ENCODE assay signal across 29 cellular contexts in genomic region chr14:31057701-31058364, GRCh38. TPM values are rescaled to one million over a fixed set of nuclear protein-coding genes. Genes with fewer than 3 reads are reported as not detected.
DNase-seq lines count a peak whose midpoint lies in the region; ATAC-seq, FAIRE-seq and TF ChIP-seq lines count a peak whose summit lies in the region.
"Had no signal": no experiment of that assay in that cellular context is flagged by ENCODE, and none has a peak within 500 bp of the region (broad histone marks: within the 10 kb centered on the region; RNA-seq: fewer than 3 reads in every experiment).

No MANE protein-coding gene starts in this region.

- no peak for FAIRE-seq in D721Med (lab: Jason Lieb, UNC)
- FAIRE-seq: GM12891 had no signal

- H2BK12ac ChIP-seq in H9 (ENCODE audit: insufficient read length, low read depth, low read length): no peak overlapping the region

- no peak overlapping the region for H3K9ac ChIP-seq in H9 (ENCODE audit: extremely low read depth, insufficient read length, low read length)

- no peaks in the 10 kb centered on the region for H3K23me2 ChIP-seq in H9 (ENCODE audit: insufficient read length, low read depth, low read length, poor library complexity, severe bottlenecking)

- no peaks in the 10 kb centered on the region for H3K79me1 ChIP-seq in H9 (ENCODE audit: insufficient read depth, low read depth, low read length, poor library complexity, severe bottlenecking)

- no peak overlapping the region for H3K14ac ChIP-seq in H9 (ENCODE audit: insufficient read depth, low read length)

- ATAC-seq in effector memory CD8-positive, alpha-beta T cell (replicated peaks): no peak
- ATAC-seq: activated CD4-positive, CD25-positive, alpha-beta regulatory T cell treated with anti-CD3 and anti-CD28 coated beads, Interleukin-2, amount 50 U/mL, for 24 hours; stimulated activated memory B cell treated with anti-CD40 and anti-IgM and Interleukin-4, amounts not matched to agents 10 μg/mL and 1 μg/mL and 100 μg/mL, for 72 hours had no signal

- H4K8ac ChIP-seq in H9 (replicated peaks; ENCODE audit: insufficient read length, low read depth, low read length): no peak overlapping the region

- H3K27me3 ChIP-seq in H9 (ENCODE audit: insufficient read depth, low read length): no peaks in the 10 kb centered on the region
- H3K27me3 ChIP-seq: dorsolateral prefrontal cortex, upper lobe of left lung had no signal

- no peaks in the 10 kb centered on the region for H3K79me2 ChIP-seq in H9 (ENCODE audit: insufficient read depth, low read length)

- no peak overlapping the region for H3K4ac ChIP-seq in H9 (ENCODE audit: low read depth, low read length)

- no peak for TF ChIP-seq CTCF in H9 (conservative IDR thresholded peaks at IDR 0.05)
- TF ChIP-seq CTCF in nephron (IDR thresholded peaks at IDR 0.05; ENCODE audit: unreplicated experiment in 3 of 3): no peak
- TF ChIP-seq CTCF in D721Med (IDR thresholded peaks at IDR 0.05; ENCODE audit: insufficient read depth, missing control alignments): no peak

- peaks cover 3% of the 10 kb centered on the region; the same call in 1 of the 2 replicates for H3K4me1 ChIP-seq in H9 (ENCODE audit: insufficient read depth, low read length)

- H3K27ac Mint-ChIP-seq in H9 (peak overlapping the region; percentile 2 to 72 (median 53); a peak in 3 of 7 replicates), nephron (peak overlapping the region in 2 of 3 experiments; percentile 4 to 9)
- peak overlapping the region; percentile 17 to 20 for H3K27ac Mint-ChIP-seq in effector memory CD8-positive, alpha-beta T cell
- H3K27ac Mint-ChIP-seq: activated CD4-positive, alpha-beta memory T cell treated with anti-CD3 and anti-CD28 coated beads for 36 hours; activated T-helper 1 cell treated with anti-CD3 and anti-CD28 coated beads, Interleukin-12 subunit alpha, Interleukin-12 subunit beta, Interleukin-2, Interleukin-4 antibody, amounts not matched to agents 30 ng/mL and 10 ng/mL and 1 ng/mL, durations not matched to agents 14 hours and 24 hours and 36 hours; immature natural killer cell; stimulated activated memory B cell treated with anti-CD40 and anti-IgM and Interleukin-4, amounts not matched to agents 10 μg/mL and 1 μg/mL and 100 μg/mL, for 72 hours had no signal

- no peak overlapping the region for H2BK15ac ChIP-seq in H9 (ENCODE audit: low read depth, low read length)

- DNase-seq in H9: no peak
- peak; percentile 74 for DNase-seq in NCI-H82 (lab: John Stamatoyannopoulos, UW)
- DNase-seq in effector memory CD8-positive, alpha-beta T cell: no peak
- DNase-seq in occipital lobe (lab: John Stamatoyannopoulos, UW): no peak
- DNase-seq in D721Med (ENCODE audit: insufficient read length, low spot score): no peak
- DNase-seq in caudate nucleus (lab: John Stamatoyannopoulos, UW): no peak
- DNase-seq in T1000 (lab: John Stamatoyannopoulos, UW): no peak
- DNase-seq: activated CD4-positive, alpha-beta memory T cell treated with anti-CD3 and anti-CD28 coated beads for 36 hours; activated naive CD4-positive, alpha-beta T cell treated with anti-CD3 and anti-CD28 coated beads, Interleukin-2, amount 50 U/mL, for 16 hours; amniotic stem cell; DMS53; dorsolateral prefrontal cortex; immature natural killer cell; Karpas-422; left colon; NCI-H2081; NCI-H226; RPMI8226; stimulated activated CD4-positive, alpha-beta T cell treated with anti-CD3 and anti-CD28 coated beads, Interleukin-15, amount 100 ng/mL, for 24 hours; substantia nigra; T-helper 1 cell; upper lobe of left lung had no signal

- H3K27ac ChIP-seq in H9 (ENCODE audit: insufficient read length, low read depth, low read length) (no peak overlapping the region), caudate nucleus (ENCODE audit: low read depth, low read length) (no peak overlapping the region)
- H3K27ac ChIP-seq: dorsolateral prefrontal cortex, SK-N-MC, upper lobe of left lung had no signal

- H3K23ac ChIP-seq in H9 (ENCODE audit: insufficient read length, low read depth, low read length): no peak overlapping the region

- no peak overlapping the region for H3K18ac ChIP-seq in H9 (ENCODE audit: insufficient read length, low read depth, low read length)

- no peak overlapping the region for H2AFZ ChIP-seq in H9 (ENCODE audit: low read length)

- no peak overlapping the region for H3K4me2 ChIP-seq in H9 (ENCODE audit: insufficient read depth, insufficient read length, low read length)

- no peak overlapping the region for H4K91ac ChIP-seq in H9 (ENCODE audit: insufficient read length, low read depth, low read length)

- H2BK5ac ChIP-seq in H9 (ENCODE audit: insufficient read length, low read length): no peak overlapping the region

- H3K4me1 Mint-ChIP-seq in H9 (peaks cover 18 to 19% of the 10 kb centered on the region in 2 experiments), nephron (peaks cover 37% of the 10 kb centered on the region)
- H3K4me1 Mint-ChIP-seq in effector memory CD8-positive, alpha-beta T cell (ENCODE audit: low read depth in 2 of 2): peaks cover 4 to 16% of the 10 kb centered on the region in 2 donors

- no peak overlapping the region for H4K5ac ChIP-seq in H9 (ENCODE audit: insufficient read length, low read depth, low read length)

- no peak overlapping the region for H3T11ph ChIP-seq in H9 (ENCODE audit: low read length)

- no peaks in the 10 kb centered on the region for H4K20me1 ChIP-seq in H9 (ENCODE audit: control insufficient read depth, insufficient read depth, insufficient read length)

- H2BK20ac ChIP-seq in H9 (ENCODE audit: low read depth, low read length, poor library complexity, severe bottlenecking): no peak overlapping the region

- H2AK5ac ChIP-seq in H9 (ENCODE audit: insufficient read length, low read length): no peak overlapping the region

- no peak overlapping the region for H3K56ac ChIP-seq in H9 (ENCODE audit: insufficient read length, low read depth, low read length)

- no peaks in the 10 kb centered on the region for H3K9me3 ChIP-seq in H9 (ENCODE audit: control insufficient read depth, low read depth, low read length)
- H3K9me3 ChIP-seq: upper lobe of left lung had no signal

- WGBS in H9 (ENCODE audit: extremely low coverage, insufficient read length, low lambda C conversion rate): no CpG with 5 or more reads among the region's 12 CpGs

- no peaks in the 10 kb centered on the region for H3K36me3 Mint-ChIP-seq in H9 (ENCODE audit: insufficient read depth in 1 of 3, low read depth in 3 of 3)
- no peaks in the 10 kb centered on the region for H3K36me3 Mint-ChIP-seq in effector memory CD8-positive, alpha-beta T cell (ENCODE audit: insufficient read depth)
- H3K36me3 Mint-ChIP-seq in nephron (ENCODE audit: low read depth): no peaks in the 10 kb centered on the region
- H3K36me3 Mint-ChIP-seq: activated CD4-positive, alpha-beta memory T cell treated with anti-CD3 and anti-CD28 coated beads for 36 hours; brain; immature natural killer cell had no signal

- H3K4me3 Mint-ChIP-seq in H9 (no peak overlapping the region), nephron (no peak overlapping the region)
- H3K4me3 Mint-ChIP-seq in effector memory CD8-positive, alpha-beta T cell: no peak overlapping the region
- H3K4me3 Mint-ChIP-seq: activated CD4-positive, alpha-beta memory T cell treated with anti-CD3 and anti-CD28 coated beads for 36 hours; activated T-helper 1 cell treated with anti-CD3 and anti-CD28 coated beads, Interleukin-12 subunit alpha, Interleukin-12 subunit beta, Interleukin-2, Interleukin-4 antibody, amounts not matched to agents 30 ng/mL and 10 ng/mL and 1 ng/mL, durations not matched to agents 14 hours and 24 hours and 36 hours; brain; immature natural killer cell; stimulated activated memory B cell treated with anti-CD40 and anti-IgM and Interleukin-4, amounts not matched to agents 10 μg/mL and 1 μg/mL and 100 μg/mL, for 72 hours had no signal

- H3K9me3 Mint-ChIP-seq in H9 (no peaks in the 10 kb centered on the region), nephron (no peaks in the 10 kb centered on the region)
- no peaks in the 10 kb centered on the region for H3K9me3 Mint-ChIP-seq in effector memory CD8-positive, alpha-beta T cell
- H3K9me3 Mint-ChIP-seq: activated CD4-positive, alpha-beta memory T cell treated with anti-CD3 and anti-CD28 coated beads for 36 hours; activated T-helper 1 cell treated with anti-CD3 and anti-CD28 coated beads, Interleukin-12 subunit alpha, Interleukin-12 subunit beta, Interleukin-2, Interleukin-4 antibody, amounts not matched to agents 30 ng/mL and 10 ng/mL and 1 ng/mL, durations not matched to agents 14 hours and 24 hours and 36 hours; brain; immature natural killer cell had no signal

- no peaks in the 10 kb centered on the region for H3K27me3 Mint-ChIP-seq in H9 (ENCODE audit: low read depth)
- H3K27me3 Mint-ChIP-seq in effector memory CD8-positive, alpha-beta T cell: no peaks in the 10 kb centered on the region
- no peaks in the 10 kb centered on the region for H3K27me3 Mint-ChIP-seq in nephron (ENCODE audit: low read depth)
- H3K27me3 Mint-ChIP-seq: activated CD4-positive, alpha-beta memory T cell treated with anti-CD3 and anti-CD28 coated beads for 36 hours; stimulated activated memory B cell treated with anti-CD40 and anti-IgM and Interleukin-4, amounts not matched to agents 10 μg/mL and 1 μg/mL and 100 μg/mL, for 72 hours had no signal

- no peak overlapping the region for H2BK120ac ChIP-seq in H9 (ENCODE audit: low read depth, low read length, poor library complexity, severe bottlenecking)

RNA-seq across cellular contexts. Expression of gene STRN3, which starts 31.7 kb away (rescaled TPM):
- 49.5 and 52.1 TPM in 2 replicates for total RNA-seq in H9 (2021)
- 138 TPM for total RNA-seq in occipital lobe

RNA-seq across cellular contexts. Expression of gene AP4S1, which starts 32.4 kb away (rescaled TPM):
- total RNA-seq in H9 (2021) (11.3 and 13.7 TPM in 2 replicates), occipital lobe (28.1 TPM)
